In genomic region chr18:7626922-7627440, GRCh38 we compare ENCODE assay signal across 10 cellular contexts. TPM values are rescaled to one million over a fixed set of nuclear protein-coding genes. Genes with fewer than 3 reads are reported as not detected.
A peak's percentile ranks its signal among the peaks of the same experiment; 100 is the strongest.
DNase-seq lines count a peak whose midpoint lies in the region; ATAC-seq and TF ChIP-seq lines count a peak whose summit lies in the region.
"Had no signal": no experiment of that assay in that cellular context is flagged by ENCODE, and none has a peak within 500 bp of the region (broad histone marks: within the 10 kb centered on the region; RNA-seq: fewer than 3 reads in every experiment).

No MANE protein-coding gene starts in this region.

- H3K9ac ChIP-seq in H9 (ENCODE audit: extremely low read depth, insufficient read length, low read length) (no peak overlapping the region), skeletal muscle tissue (ENCODE audit: low read depth in 1 of 3, low read length in 3 of 3) (no peak overlapping the region)
- H3K9ac ChIP-seq: SK-N-SH had no signal

- H3K79me2 ChIP-seq in H9 (ENCODE audit: insufficient read depth, low read length) = no peaks in the 10 kb centered on the region

- H4K20me1 ChIP-seq in H9 (ENCODE audit: control insufficient read depth, insufficient read depth, insufficient read length) = no peaks in the 10 kb centered on the region

- H2BK15ac ChIP-seq in H9 (ENCODE audit: low read depth, low read length) = no peak overlapping the region

- H3K27ac ChIP-seq in H9 (ENCODE audit: insufficient read length, low read depth, low read length) = no peak overlapping the region
- peak overlapping the region in 1 of 5 donors; percentile 13 for H3K27ac ChIP-seq in adrenal gland
- H3K27ac ChIP-seq in skeletal muscle tissue (ENCODE audit: low read depth, low read length) = peak overlapping the region; percentile 27
- no peak overlapping the region for H3K27ac ChIP-seq in effector memory CD4-positive, alpha-beta T cell (ENCODE audit: insufficient read depth, low read length, poor library complexity, severe bottlenecking)
- no peak overlapping the region for H3K27ac ChIP-seq in CD4-positive, alpha-beta T cell (ENCODE audit: low read depth, low read length)

- no peak overlapping the region for H3K23ac ChIP-seq in H9 (ENCODE audit: insufficient read length, low read depth, low read length)

- H2BK120ac ChIP-seq in H9 (ENCODE audit: low read depth, low read length, poor library complexity, severe bottlenecking) = no peak overlapping the region

- H3K4me2 ChIP-seq in H9 (ENCODE audit: insufficient read depth, insufficient read length, low read length) = no peak overlapping the region
- H3K4me2 ChIP-seq: SK-N-SH had no signal

- peaks cover 2 to 4% of the 10 kb centered on the region in 2 experiments; a peak in 3 of 4 replicates for H3K4me1 Mint-ChIP-seq in H9
- H3K4me1 Mint-ChIP-seq in activated CD4-positive, alpha-beta T cell treated with anti-CD3 and anti-CD28 coated beads, Interleukin-2, amount 10 ng/mL, durations not matched to agents 24 days and 14 days = no peaks in the 10 kb centered on the region
- no peaks in the 10 kb centered on the region for H3K4me1 Mint-ChIP-seq in CD4-positive, alpha-beta T cell (ENCODE audit: low read depth)

- H2AFZ ChIP-seq in H9 (ENCODE audit: low read length) = no peak overlapping the region

- H2BK5ac ChIP-seq in H9 (ENCODE audit: insufficient read length, low read length) = no peak overlapping the region

- H3K9me3 ChIP-seq in H9 (ENCODE audit: control insufficient read depth, low read depth, low read length) (no peaks in the 10 kb centered on the region), adrenal gland (replicated peaks in 1 of 3) (no peaks in the 10 kb centered on the region), skeletal muscle tissue (ENCODE audit: control insufficient read depth in 3 of 3, low read length in 3 of 3) (no peaks in the 10 kb centered on the region)
- no peaks in the 10 kb centered on the region for H3K9me3 ChIP-seq in effector memory CD4-positive, alpha-beta T cell (ENCODE audit: control insufficient read depth, low read length)
- no peaks in the 10 kb centered on the region for H3K9me3 ChIP-seq in CD4-positive, alpha-beta T cell (ENCODE audit: control insufficient read depth, low read length)
- H3K9me3 ChIP-seq: SK-N-SH had no signal

- no peak overlapping the region for H4K91ac ChIP-seq in H9 (ENCODE audit: insufficient read length, low read depth, low read length)

- no peaks in the 10 kb centered on the region for H3K23me2 ChIP-seq in H9 (ENCODE audit: insufficient read length, low read depth, low read length, poor library complexity, severe bottlenecking)

- no peak overlapping the region for H2BK20ac ChIP-seq in H9 (ENCODE audit: low read depth, low read length, poor library complexity, severe bottlenecking)

- intact Hi-C loops in adrenal gland (cut with DNase I) = no loop called here
- intact Hi-C loops in left cardiac atrium (cut with DNase I) = no loop called here
- intact Hi-C loops in activated CD4-positive, alpha-beta T cell treated with anti-CD3 and anti-CD28 coated beads, Interleukin-2, amount 10 ng/mL, durations not matched to agents 24 days and 14 days (cut with micrococcal nuclease) = no loop called here
- intact Hi-C loops in CD4-positive, alpha-beta T cell (cut with DNase I, micrococcal nuclease) = no loop called here

- no peaks in the 10 kb centered on the region for H3K27me3 ChIP-seq in H9 (ENCODE audit: insufficient read depth, low read length)
- no peaks in the 10 kb centered on the region for H3K27me3 ChIP-seq in adrenal gland
- H3K27me3 ChIP-seq in skeletal muscle tissue (ENCODE audit: control insufficient read depth in 3 of 3, insufficient read depth in 3 of 3, low read length in 3 of 3) = no peaks in the 10 kb centered on the region
- H3K27me3 ChIP-seq in effector memory CD4-positive, alpha-beta T cell (replicated peaks; ENCODE audit: control insufficient read depth, insufficient read depth, low read length, poor library complexity, severe bottlenecking) = no peaks in the 10 kb centered on the region
- no peaks in the 10 kb centered on the region for H3K27me3 ChIP-seq in CD4-positive, alpha-beta T cell (ENCODE audit: control insufficient read depth, insufficient read depth, low read length)

- no peak overlapping the region for H3K18ac ChIP-seq in H9 (ENCODE audit: insufficient read length, low read depth, low read length)

- no peak overlapping the region for H3K14ac ChIP-seq in H9 (ENCODE audit: insufficient read depth, low read length)

- H3K79me1 ChIP-seq in H9 (ENCODE audit: insufficient read depth, low read depth, low read length, poor library complexity, severe bottlenecking) = no peaks in the 10 kb centered on the region

- H3K36me3 ChIP-seq in adrenal gland (replicated peaks in 1 of 2) = no peaks in the 10 kb centered on the region
- H3K36me3 ChIP-seq in skeletal muscle tissue (ENCODE audit: control insufficient read depth in 3 of 3, insufficient read depth in 3 of 3, low read length in 3 of 3) = no peaks in the 10 kb centered on the region
- H3K36me3 ChIP-seq in effector memory CD4-positive, alpha-beta T cell (ENCODE audit: control insufficient read depth, insufficient read depth, low read length) = no peaks in the 10 kb centered on the region

- no peak overlapping the region for H2BK12ac ChIP-seq in H9 (ENCODE audit: insufficient read length, low read depth, low read length)

- H4K5ac ChIP-seq in H9 (ENCODE audit: insufficient read length, low read depth, low read length) = no peak overlapping the region

- ATAC-seq in left cardiac atrium = peak; percentile 48 to 63
- no peak for ATAC-seq in CD4-positive, alpha-beta T cell (ENCODE audit: poor library complexity)

- H3K4ac ChIP-seq in H9 (ENCODE audit: low read depth, low read length) = no peak overlapping the region

- no peak overlapping the region for H4K8ac ChIP-seq in H9 (replicated peaks; ENCODE audit: insufficient read length, low read depth, low read length)

- no peak overlapping the region for H2AK5ac ChIP-seq in H9 (ENCODE audit: insufficient read length, low read length)

- H3K9me3 Mint-ChIP-seq in H9 = no peaks in the 10 kb centered on the region
- no peaks in the 10 kb centered on the region for H3K9me3 Mint-ChIP-seq in activated CD4-positive, alpha-beta T cell treated with anti-CD3 and anti-CD28 coated beads, Interleukin-2, amount 10 ng/mL, durations not matched to agents 24 days and 14 days
- H3K9me3 Mint-ChIP-seq in CD4-positive, alpha-beta T cell = no peaks in the 10 kb centered on the region

- DNase-seq in H9 (no peak), adrenal gland (peak in 4 of 7 donors; percentile 10 to 58 (median 25)), left cardiac atrium (no peak)
- DNase-seq in stimulated activated CD4-positive, alpha-beta T cell treated with anti-CD3 and anti-CD28 coated beads, Interleukin-12 subunit alpha, Interleukin-12 subunit beta, amount 100 ng/mL, for 4 hours = no peak
- no peak for DNase-seq in effector memory CD4-positive, alpha-beta T cell
- DNase-seq in activated CD4-positive, alpha-beta T cell treated with anti-CD3 and anti-CD28 coated beads, Interleukin-2, amount 10 ng/mL, durations not matched to agents 24 days and 14 days = no peak
- DNase-seq in CD4-positive, alpha-beta T cell = no peak
- DNase-seq: NCI-H2029, SK-N-SH had no signal

- WGBS in H9 (ENCODE audit: extremely low coverage, insufficient read length, low lambda C conversion rate) = no CpG with 5 or more reads among the region's 5 CpGs
- 56 to 64% (median 60%) methylated on average over 5 of the region's 5 CpGs for WGBS in adrenal gland, 4 donors

- POLR2A ChIA-PET in CD4-positive, alpha-beta T cell (lab: Charles Lee) = no interaction called here

- H3K4me1 ChIP-seq in H9 (ENCODE audit: insufficient read depth, low read length) (no peaks in the 10 kb centered on the region), adrenal gland (replicated peaks in 1 of 2) (peaks cover 6 to 8% of the 10 kb centered on the region in 2 donors), skeletal muscle tissue (ENCODE audit: control insufficient read depth in 3 of 3, insufficient read depth in 3 of 3, low read length in 3 of 3) (peaks cover 28 to 39% (median 38%) of the 10 kb centered on the region in 3 donors)
- no peaks in the 10 kb centered on the region for H3K4me1 ChIP-seq in effector memory CD4-positive, alpha-beta T cell (ENCODE audit: control insufficient read depth, insufficient read depth, low read length, poor library complexity, severe bottlenecking)

- TF ChIP-seq CTCF in H9 (conservative IDR thresholded peaks at IDR 0.05) (peak; percentile 48; the same call in 2 of the 3 replicates), adrenal gland (IDR thresholded peaks at IDR 0.05) (no peak)
- TF ChIP-seq CTCF in CD4-positive, alpha-beta T cell (IDR thresholded peaks at IDR 0.05) = no peak

- no peak overlapping the region for H3K56ac ChIP-seq in H9 (ENCODE audit: insufficient read length, low read depth, low read length)

- H3K36me3 Mint-ChIP-seq in H9 (ENCODE audit: insufficient read depth in 1 of 3, low read depth in 3 of 3) = no peaks in the 10 kb centered on the region; a peak in 1 of 7 replicates
- no peaks in the 10 kb centered on the region for H3K36me3 Mint-ChIP-seq in activated CD4-positive, alpha-beta T cell treated with anti-CD3 and anti-CD28 coated beads, Interleukin-2, amount 10 ng/mL, durations not matched to agents 24 days and 14 days (ENCODE audit: low read depth)
- no peaks in the 10 kb centered on the region for H3K36me3 Mint-ChIP-seq in CD4-positive, alpha-beta T cell (ENCODE audit: low read depth)

- CTCF ChIA-PET in CD4-positive, alpha-beta T cell (lab: Charles Lee) = no interaction called here

- no peak overlapping the region for H3K27ac Mint-ChIP-seq in H9
- no peak overlapping the region for H3K27ac Mint-ChIP-seq in activated CD4-positive, alpha-beta T cell treated with anti-CD3 and anti-CD28 coated beads, Interleukin-2, amount 10 ng/mL, durations not matched to agents 24 days and 14 days
- no peak overlapping the region for H3K27ac Mint-ChIP-seq in CD4-positive, alpha-beta T cell

- no peak overlapping the region for H3T11ph ChIP-seq in H9 (ENCODE audit: low read length)

- H3K27me3 Mint-ChIP-seq in H9 (ENCODE audit: low read depth) = no peaks in the 10 kb centered on the region
- no peaks in the 10 kb centered on the region for H3K27me3 Mint-ChIP-seq in activated CD4-positive, alpha-beta T cell treated with anti-CD3 and anti-CD28 coated beads, Interleukin-2, amount 10 ng/mL, durations not matched to agents 24 days and 14 days
- no peaks in the 10 kb centered on the region for H3K27me3 Mint-ChIP-seq in CD4-positive, alpha-beta T cell

- no peak overlapping the region for H3K4me3 ChIP-seq in adrenal gland
- no peak overlapping the region for H3K4me3 ChIP-seq in skeletal muscle tissue (ENCODE audit: low read length in 3 of 3)
- no peak overlapping the region for H3K4me3 ChIP-seq in effector memory CD4-positive, alpha-beta T cell (ENCODE audit: insufficient read depth, low read depth, low read length, poor library complexity, severe bottlenecking)

- H3K4me3 Mint-ChIP-seq in H9 = no peak overlapping the region; a peak in 1 of 5 replicates
- H3K4me3 Mint-ChIP-seq in activated CD4-positive, alpha-beta T cell treated with anti-CD3 and anti-CD28 coated beads, Interleukin-2, amount 10 ng/mL, durations not matched to agents 24 days and 14 days = no peak overlapping the region
- H3K4me3 Mint-ChIP-seq in CD4-positive, alpha-beta T cell = no peak overlapping the region

- no peak for TF ChIP-seq POLR2A in adrenal gland (IDR thresholded peaks at IDR 0.05)

RNA-seq across cellular contexts. Expression of gene PTPRM, which starts 59.9 kb away (rescaled TPM):
- total RNA-seq in H9 (2021) (3.9 and 6.2 TPM in 2 replicates), adrenal gland (100 to 1,000 TPM in 2 of 8 donors, 10 to 100 TPM in 6; 49.4 to 116 (median 60.4) TPM), left cardiac atrium (10 to 100 TPM; 51.4 to 75.5 TPM), skeletal muscle tissue (68.9 TPM)
- polyA plus RNA-seq in adrenal gland = 10 to 100 TPM; 59.0 to 77.2 (median 64.3) TPM
- 6.8 and 11.5 TPM in 2 replicates for total RNA-seq in activated CD4-positive, alpha-beta T cell treated with anti-CD3 and anti-CD28 coated beads, Interleukin-2, amount 10 ng/mL, durations not matched to agents 24 days and 14 days
- 10 to 100 TPM; 21.7 to 21.9 TPM for total RNA-seq in CD4-positive, alpha-beta T cell

Comparison
In these comparisons a context has a peak if more than half of its experiments do, and no peak if none do; other contexts are left out.
1. DNase-seq: peak in adrenal gland (4 of 7); none in H9 (single experiment), left cardiac atrium (single experiment), stimulated activated CD4-positive, alpha-beta T cell treated with anti-CD3 and anti-CD28 coated beads, Interleukin-12 subunit alpha, Interleukin-12 subunit beta, amount 100 ng/mL, for 4 hours (single experiment), effector memory CD4-positive, alpha-beta T cell (0 of 3), activated CD4-positive, alpha-beta T cell treated with anti-CD3 and anti-CD28 coated beads, Interleukin-2, amount 10 ng/mL, durations not matched to agents 24 days and 14 days (single experiment) and CD4-positive, alpha-beta T cell (0 of 10).